22 cellular contexts compared by ENCODE assay signal in the genomic region with DNA sequence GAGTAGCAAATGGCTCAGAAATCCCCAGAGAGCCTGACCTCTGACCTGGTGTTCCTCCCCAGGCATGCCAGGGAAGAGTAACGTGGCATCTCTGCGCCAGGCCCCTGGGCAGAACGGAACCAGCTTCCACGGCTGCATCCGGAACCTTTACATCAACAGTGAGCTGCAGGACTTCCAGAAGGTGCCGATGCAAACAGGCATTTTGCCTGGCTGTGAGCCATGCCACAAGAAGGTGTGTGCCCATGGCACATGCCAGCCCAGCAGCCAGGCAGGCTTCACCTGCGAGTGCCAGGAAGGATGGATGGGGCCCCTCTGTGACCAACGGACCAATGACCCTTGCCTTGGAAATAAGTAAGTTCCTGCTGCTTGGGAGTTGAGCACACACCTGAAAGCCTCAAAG.
"Had no signal": no experiment of that assay in that cellular context is flagged by ENCODE, and none has a peak within 500 bp of the region (broad histone marks: within the 10 kb centered on the region; RNA-seq: fewer than 3 reads in every experiment).

No MANE protein-coding gene starts in this region.

- H3K9me3 Mint-ChIP-seq: activated CD8-positive, alpha-beta T cell treated with anti-CD3 and anti-CD28 coated beads for 36 hours; activated naive CD4-positive, alpha-beta T cell treated with anti-CD3 and anti-CD28 coated beads, Interleukin-2, amount 50 U/mL, for 24 hours had no signal

- H3K4me3 Mint-ChIP-seq: activated CD4-positive, alpha-beta T cell treated with anti-CD3 and anti-CD28 coated beads for 36 hours; activated CD8-positive, alpha-beta T cell treated with anti-CD3 and anti-CD28 coated beads for 36 hours; activated naive CD4-positive, alpha-beta T cell treated with anti-CD3 and anti-CD28 coated beads, Interleukin-2, amount 50 U/mL, for 24 hours had no signal

- ATAC-seq: activated CD4-positive, alpha-beta T cell treated with anti-CD3 and anti-CD28 coated beads for 36 hours; activated CD8-positive, alpha-beta T cell treated with anti-CD3 and anti-CD28 coated beads for 36 hours; PC-3 had no signal

- H3K27me3 Mint-ChIP-seq: activated CD8-positive, alpha-beta T cell treated with anti-CD3 and anti-CD28 coated beads for 36 hours had no signal

- H3K36me3 Mint-ChIP-seq: activated naive CD4-positive, alpha-beta T cell treated with anti-CD3 and anti-CD28 coated beads, Interleukin-2, amount 50 U/mL, for 24 hours had no signal

- H3K27ac Mint-ChIP-seq: activated CD4-positive, alpha-beta T cell treated with anti-CD3 and anti-CD28 coated beads for 36 hours; activated CD8-positive, alpha-beta T cell treated with anti-CD3 and anti-CD28 coated beads for 36 hours had no signal

- FAIRE-seq: RCC 7860, TTC549 had no signal

- DNase-seq: activated CD4-positive, alpha-beta T cell treated with anti-CD3 and anti-CD28 coated beads for 36 hours; activated CD8-positive, alpha-beta memory T cell treated with anti-CD3 and anti-CD28 coated beads, Interleukin-2, amount 50 U/mL, for 4 hours; activated CD8-positive, alpha-beta T cell treated with anti-CD3 and anti-CD28 coated beads for 36 hours; activated effector memory CD4-positive, alpha-beta T cell treated with Interleukin-2 at 50 U/mL for 16 hours; activated naive CD4-positive, alpha-beta T cell; activated T-cell treated with anti-CD3 and anti-CD28 coated beads, Interleukin-2, amount 50 U/mL, for 1 hour; aorta; Karpas-422; MM.1S; NCI-H1105; NCI-H1436 treated with DMSO at 0.1 percent for 48 hours; NCI-H187 treated with DMSO at 0.1 percent for 48 hours; NCI-H2081 treated with DMSO at 0.1 percent for 48 hours; NCI-H446; NCI-H524; PC-3; SIG-M5; T-helper 2 cell; T1000 had no signal
